22 cellular contexts compared by ENCODE assay signal in genomic region chr15:57521503-57521902, GRCh38.
"Had no signal": no experiment of that assay in that cellular context is flagged by ENCODE, and none has a peak within 500 bp of the region (broad histone marks: within the 10 kb centered on the region; RNA-seq: fewer than 3 reads in every experiment).

No MANE protein-coding gene starts in this region.

- H3K4me3 ChIP-seq: dorsolateral prefrontal cortex, hepatocyte, left ventricle myocardium inferior, pancreas, smooth muscle cell, thoracic aorta, upper lobe of left lung had no signal

- H3K27me3 ChIP-seq: hepatocyte, neutrophil, pancreas, upper lobe of left lung had no signal

- H3K9me3 ChIP-seq: left ventricle myocardium inferior, neutrophil, pancreas, thoracic aorta, upper lobe of left lung had no signal

- H3K27ac ChIP-seq: neutrophil, thoracic aorta, WERI-Rb-1 had no signal

- ATAC-seq: activated CD8-positive, alpha-beta T cell treated with anti-CD3 and anti-CD28 coated beads, Interleukin-2, amount 10 ng/mL, durations not matched to agents 7 days and 5 days; activated naive CD4-positive, alpha-beta T cell treated with anti-CD3 and anti-CD28 coated beads, Interleukin-2, amount 50 U/mL, for 72 hours; effector memory CD8-positive, alpha-beta T cell; naive thymus-derived CD8-positive, alpha-beta T cell; sciatic nerve; stimulated activated memory B cell treated with anti-CD40 and anti-IgM and Interleukin-4, amounts not matched to agents 10 μg/mL and 1 μg/mL and 100 μg/mL, for 72 hours had no signal

- H3K4me2 ChIP-seq: hepatocyte, smooth muscle cell had no signal

- DNase-seq: activated CD4-positive, alpha-beta T cell treated with anti-CD3 and anti-CD28 coated beads, Interleukin-2, amount 10 ng/mL, durations not matched to agents 7 days and 5 days; activated CD4-positive, CD25-positive, alpha-beta regulatory T cell treated with anti-CD3 and anti-CD28 coated beads, Interleukin-2, amount 50 U/mL, for 72 hours; activated CD8-positive, alpha-beta T cell treated with anti-CD3 and anti-CD28 coated beads, Interleukin-2, amount 10 ng/mL, durations not matched to agents 7 days and 5 days; activated gamma-delta T cell treated with Interleukin-2 at 50 U/mL for 16 hours; aorta; dorsolateral prefrontal cortex; effector memory CD8-positive, alpha-beta T cell; foreskin melanocyte; immature natural killer cell; left ventricle myocardium inferior; naive thymus-derived CD8-positive, alpha-beta T cell; stimulated activated CD4-positive, alpha-beta T cell treated with anti-CD3 and anti-CD28 coated beads, Interleukin-15, amount 100 ng/mL, for 24 hours; WERI-Rb-1 had no signal

- H3K36me3 ChIP-seq: left ventricle myocardium inferior, neutrophil had no signal

- H3K79me2 ChIP-seq: hepatocyte had no signal
